Comparison of ENCODE assay signal across 33 cellular contexts in genomic region chr14:33871394-33871793, GRCh38.
"Had no signal": no experiment of that assay in that cellular context is flagged by ENCODE, and none has a peak within 500 bp of the region (broad histone marks: within the 10 kb centered on the region; RNA-seq: fewer than 3 reads in every experiment).

No MANE protein-coding gene starts in this region.

- FAIRE-seq: bronchial epithelial cell had no signal

- DNase-seq: activated CD4-positive, alpha-beta memory T cell treated with anti-CD3 and anti-CD28 coated beads, Interleukin-2, amount 10 ng/mL, durations not matched to agents 7 days and 5 days; activated CD4-positive, alpha-beta T cell treated with anti-CD3 and anti-CD28 coated beads for 1 hour; activated CD4-positive, alpha-beta T cell treated with anti-CD3 and anti-CD28 coated beads for 48 hours; activated CD4-positive, CD25-positive, alpha-beta regulatory T cell; activated CD8-positive, alpha-beta memory T cell treated with anti-CD3 and anti-CD28 coated beads for 24 hours; activated CD8-positive, alpha-beta memory T cell treated with anti-CD3 and anti-CD28 coated beads, Interleukin-2, amount 10 ng/mL, durations not matched to agents 7 days and 5 days; activated CD8-positive, alpha-beta memory T cell treated with anti-CD3 and anti-CD28 coated beads, Interleukin-2, amount 50 U/mL, for 48 hours; activated effector memory CD4-positive, alpha-beta T cell treated with Interleukin-2 at 50 U/mL for 16 hours; activated naive CD4-positive, alpha-beta T cell treated with anti-CD3 and anti-CD28 coated beads, Interleukin-2, amount 10 ng/mL, durations not matched to agents 7 days and 5 days; activated naive CD8-positive, alpha-beta T cell treated with anti-CD3 and anti-CD28 coated beads, Interleukin-2, amount 50 U/mL, for 24 hours; activated T-cell treated with anti-CD3 and anti-CD28 coated beads, Interleukin-2, amount 50 U/mL, for 48 hours; anterior cingulate cortex; caudate nucleus; cerebellar nuclear complex; MM.1S; NCI-H1092 treated with DMSO at 0.1 percent for 48 hours; NCI-H146; NCI-H187; NCI-H2029 treated with DMSO at 0.1 percent for 48 hours; NCI-H2171; NCI-H510A; NCI-H526 treated with DMSO at 0.1 percent for 48 hours; NCI-H774; SHP77; SJCRH30; T1000; WERI-Rb-1 had no signal

- H3K27me3 ChIP-seq: SJCRH30 had no signal

- ATAC-seq: activated CD8-positive, alpha-beta memory T cell treated with anti-CD3 and anti-CD28 coated beads, Interleukin-2, amount 10 ng/mL, durations not matched to agents 7 days and 5 days; activated naive CD8-positive, alpha-beta T cell treated with anti-CD3 and anti-CD28 coated beads, Interleukin-2, amount 50 U/mL, for 24 hours; Panc1 had no signal

- H3K4me3 Mint-ChIP-seq: activated CD4-positive, alpha-beta memory T cell treated with anti-CD3 and anti-CD28 coated beads, Interleukin-2, amount 10 ng/mL, durations not matched to agents 7 days and 5 days; activated CD8-positive, alpha-beta memory T cell treated with anti-CD3 and anti-CD28 coated beads, Interleukin-2, amount 10 ng/mL, durations not matched to agents 7 days and 5 days; activated naive CD4-positive, alpha-beta T cell treated with anti-CD3 and anti-CD28 coated beads, Interleukin-2, amount 10 ng/mL, durations not matched to agents 7 days and 5 days; activated naive CD8-positive, alpha-beta T cell; activated naive CD8-positive, alpha-beta T cell treated with anti-CD3 and anti-CD28 coated beads, Interleukin-2, amount 50 U/mL, for 24 hours; brain had no signal

- H3K27ac ChIP-seq: KMS-11, SJCRH30, SK-N-MC, WERI-Rb-1 had no signal

- H3K36me3 ChIP-seq: SJCRH30, WERI-Rb-1 had no signal

- H3K4me1 Mint-ChIP-seq: activated CD4-positive, alpha-beta memory T cell treated with anti-CD3 and anti-CD28 coated beads, Interleukin-2, amount 10 ng/mL, durations not matched to agents 7 days and 5 days; activated CD8-positive, alpha-beta memory T cell treated with anti-CD3 and anti-CD28 coated beads, Interleukin-2, amount 10 ng/mL, durations not matched to agents 7 days and 5 days; activated naive CD4-positive, alpha-beta T cell treated with anti-CD3 and anti-CD28 coated beads, Interleukin-2, amount 10 ng/mL, durations not matched to agents 7 days and 5 days; activated naive CD8-positive, alpha-beta T cell treated with anti-CD3 and anti-CD28 coated beads, Interleukin-2, amount 50 U/mL, for 24 hours; brain had no signal

- H3K27me3 Mint-ChIP-seq: activated CD4-positive, alpha-beta memory T cell treated with anti-CD3 and anti-CD28 coated beads, Interleukin-2, amount 10 ng/mL, durations not matched to agents 7 days and 5 days; activated CD8-positive, alpha-beta memory T cell treated with anti-CD3 and anti-CD28 coated beads, Interleukin-2, amount 10 ng/mL, durations not matched to agents 7 days and 5 days; activated naive CD8-positive, alpha-beta T cell; activated naive CD8-positive, alpha-beta T cell treated with anti-CD3 and anti-CD28 coated beads, Interleukin-2, amount 50 U/mL, for 24 hours had no signal

- H3K4me1 ChIP-seq: SJCRH30 had no signal

- H3K4me3 ChIP-seq: SJCRH30, SK-N-MC had no signal

- H3K27ac Mint-ChIP-seq: activated CD4-positive, alpha-beta memory T cell treated with anti-CD3 and anti-CD28 coated beads, Interleukin-2, amount 10 ng/mL, durations not matched to agents 7 days and 5 days; activated CD8-positive, alpha-beta memory T cell treated with anti-CD3 and anti-CD28 coated beads, Interleukin-2, amount 10 ng/mL, durations not matched to agents 7 days and 5 days; activated naive CD4-positive, alpha-beta T cell treated with anti-CD3 and anti-CD28 coated beads, Interleukin-2, amount 10 ng/mL, durations not matched to agents 7 days and 5 days; activated naive CD8-positive, alpha-beta T cell; activated naive CD8-positive, alpha-beta T cell treated with anti-CD3 and anti-CD28 coated beads, Interleukin-2, amount 50 U/mL, for 24 hours; brain had no signal

- H3K4me2 ChIP-seq: KMS-11 had no signal
